26 cellular contexts compared by ENCODE assay signal in genomic region chr12:93144109-93144508, GRCh38.
DNase-seq lines count a peak whose midpoint lies in the region; ATAC-seq and TF ChIP-seq lines count a peak whose summit lies in the region.
"Had no signal": no experiment of that assay in that cellular context is flagged by ENCODE, and none has a peak within 500 bp of the region (broad histone marks: within the 10 kb centered on the region; RNA-seq: fewer than 3 reads in every experiment).

No MANE protein-coding gene starts in this region.

- H3K4me3 ChIP-seq in PC-9 (no peak overlapping the region; the same call in 1 of the 2 replicates), ovary (no peak overlapping the region)
- H3K4me3 ChIP-seq: A549, BLaER1, GM12878, MG63, stomach, tibial nerve had no signal

- H3K27ac ChIP-seq in PC-9 (peak overlapping the region; percentile 63), foreskin keratinocyte (no peak overlapping the region), ovary (no peak overlapping the region)
- H3K27ac ChIP-seq: A549, BLaER1, brain microvascular endothelial cell, stomach, tibial nerve, WERI-Rb-1 had no signal

- peak overlapping the region; percentile 32 for H3K4me3 Mint-ChIP-seq in type B pancreatic cell
- H3K4me3 Mint-ChIP-seq: activated CD4-positive, alpha-beta T cell treated with anti-CD3 and anti-CD28 coated beads, Interleukin-2, amount 10 ng/mL, durations not matched to agents 7 days and 5 days; activated naive CD4-positive, alpha-beta T cell treated with anti-CD3 and anti-CD28 coated beads for 36 hours; nephron progenitor cell had no signal

- CTCF ChIA-PET in PC-9 (lab: Charles Lee), result no interaction called here

- H3K36me3 ChIP-seq in PC-9 (ENCODE audit: low read depth) (no peaks in the 10 kb centered on the region), ovary (no peaks in the 10 kb centered on the region)
- H3K36me3 ChIP-seq: BLaER1, brain microvascular endothelial cell, MG63, stomach, tibial nerve, WERI-Rb-1 had no signal

- H4K20me1 ChIP-seq in PC-9 (ENCODE audit: insufficient read depth), result no peaks in the 10 kb centered on the region
- H4K20me1 ChIP-seq: BLaER1 had no signal

- TF ChIP-seq POLR2A in ovary (IDR thresholded peaks at IDR 0.05), result no peak

- H3K4me1 ChIP-seq in PC-9 (replicated peaks; ENCODE audit: insufficient read depth) (peaks cover 45% of the 10 kb centered on the region), foreskin keratinocyte (peaks cover 11% of the 10 kb centered on the region), ovary (ENCODE audit: insufficient read depth) (no peaks in the 10 kb centered on the region)
- H3K4me1 ChIP-seq: A549, BLaER1 had no signal

- no peaks in the 10 kb centered on the region for H3K79me2 ChIP-seq in PC-9 (ENCODE audit: low read depth)

- no peaks in the 10 kb centered on the region for H3K36me3 Mint-ChIP-seq in type B pancreatic cell

- H3K9me3 ChIP-seq in PC-9 (ENCODE audit: insufficient read depth, low read depth) (peaks cover 10% of the 10 kb centered on the region; the same call in 1 of the 2 replicates), ovary (no peaks in the 10 kb centered on the region)
- H3K9me3 ChIP-seq: A549, BLaER1, MG63, stomach, tibial nerve had no signal

- 81 to 93% (median 88%) methylated on average over 2 of the region's 2 CpGs for WGBS in ovary, 3 donors

- POLR2A ChIA-PET in PC-9 (lab: Charles Lee; ENCODE audit: unreplicated experiment), result no interaction called here

- no peaks in the 10 kb centered on the region for H3K27me3 ChIP-seq in PC-9 (ENCODE audit: insufficient read depth, low read depth)
- no peaks in the 10 kb centered on the region for H3K27me3 ChIP-seq in foreskin keratinocyte
- H3K27me3 ChIP-seq in ovary, result no peaks in the 10 kb centered on the region
- H3K27me3 ChIP-seq: BLaER1, brain microvascular endothelial cell, MG63, stomach, tibial nerve had no signal

- H3K4me2 ChIP-seq in PC-9, result peak overlapping the region; percentile 64
- H3K4me2 ChIP-seq: A549, BLaER1 had no signal

- peaks cover 15% of the 10 kb centered on the region for H3F3A ChIP-seq in PC-9 (ENCODE audit: insufficient read depth, low read depth)

- intact Hi-C loops in PC-9 (cut with micrococcal nuclease; ENCODE audit: unreplicated experiment) (no loop called here), ovary (cut with DNase I) (loop anchor here in 1 of 4 donors (5.0 kb wide), 1 partner anchor 718 kb away; no protein-coding TSS in a partner anchor)

- H3K9me3 Mint-ChIP-seq in type B pancreatic cell, result peaks cover 14% of the 10 kb centered on the region
- H3K9me3 Mint-ChIP-seq: activated CD4-positive, alpha-beta T cell treated with anti-CD3 and anti-CD28 coated beads, Interleukin-2, amount 10 ng/mL, durations not matched to agents 7 days and 5 days; activated naive CD4-positive, alpha-beta T cell treated with anti-CD3 and anti-CD28 coated beads for 36 hours had no signal

- no TSS peak for BruUV-seq in PC-9 (replicated peaks; lab: Mats Ljungman, UMichigan)

- H3K27ac Mint-ChIP-seq in type B pancreatic cell, result peak overlapping the region; percentile 4
- H3K27ac Mint-ChIP-seq: activated CD4-positive, alpha-beta T cell treated with anti-CD3 and anti-CD28 coated beads, Interleukin-2, amount 10 ng/mL, durations not matched to agents 7 days and 5 days; activated naive CD4-positive, alpha-beta T cell treated with anti-CD3 and anti-CD28 coated beads for 36 hours; nephron progenitor cell had no signal

- H3K4me1 Mint-ChIP-seq in type B pancreatic cell (ENCODE audit: unreplicated experiment), result peaks cover 38% of the 10 kb centered on the region
- H3K4me1 Mint-ChIP-seq: activated CD4-positive, alpha-beta T cell treated with anti-CD3 and anti-CD28 coated beads, Interleukin-2, amount 10 ng/mL, durations not matched to agents 7 days and 5 days had no signal

- no peak for TF ChIP-seq CTCF in PC-9 (conservative IDR thresholded peaks at IDR 0.05)
- TF ChIP-seq CTCF in foreskin keratinocyte (conservative IDR thresholded peaks at IDR 0.05), result no peak
- no peak for TF ChIP-seq CTCF in type B pancreatic cell (conservative IDR thresholded peaks at IDR 0.05)
- TF ChIP-seq CTCF in ovary (IDR thresholded peaks at IDR 0.05), result no peak

- no peak for TF ChIP-seq EP300 in ovary (IDR thresholded peaks at IDR 0.05)

- H3K9me2 ChIP-seq in PC-9 (ENCODE audit: insufficient read depth), result no peaks in the 10 kb centered on the region

- no peaks in the 10 kb centered on the region for H3K27me3 Mint-ChIP-seq in type B pancreatic cell

- DNase-seq in NCI-H2171 treated with DMSO at 0.1 percent for 48 hours (lab: John Stamatoyannopoulos, UW), result peak; percentile 46
- DNase-seq in NCI-H2171 (lab: John Stamatoyannopoulos, UW), result no peak
- DNase-seq in PC-9, result peak in 1 of 2 experiments; percentile 53
- DNase-seq in foreskin keratinocyte, result peak in 1 of 2 donors; percentile 50
- DNase-seq in type B pancreatic cell (ENCODE audit: extremely low spot score, unreplicated experiment), result no peak
- no peak for DNase-seq in ovary
- DNase-seq in NCI-H2227 treated with DMSO at 0.1 percent for 48 hours (lab: John Stamatoyannopoulos, UW), result no peak
- DNase-seq: activated CD4-positive, alpha-beta T cell treated with anti-CD3 and anti-CD28 coated beads, Interleukin-2, amount 10 ng/mL, durations not matched to agents 7 days and 5 days; activated naive CD4-positive, alpha-beta T cell treated with anti-CD3 and anti-CD28 coated beads for 36 hours; activated T-cell treated with anti-CD3 and anti-CD28 coated beads, Interleukin-2, amount 50 U/mL, for 48 hours; brain microvascular endothelial cell; COR-L47; HCEC 1CT; islet precursor cell; MG63; NCI-H1417 treated with DMSO at 0.1 percent for 48 hours; NCI-H524 treated with DMSO at 0.1 percent for 48 hours; nephron progenitor cell; posterior cingulate gyrus; stomach; WERI-Rb-1 had no signal

- no peak overlapping the region for H2AFZ ChIP-seq in PC-9

- ATAC-seq in foreskin keratinocyte (peak; percentile 31), HG03520 (IDR thresholded peaks at IDR 0.05; ENCODE audit: unreplicated experiment) (no peak)
- ATAC-seq: A549, GM12878 had no signal
